Comparison of ENCODE assay signal across 12 cellular contexts in genomic region chr9:15249042-15249818, GRCh38. TPM values are rescaled to one million over a fixed set of nuclear protein-coding genes. Genes with fewer than 3 reads are reported as not detected.
DNase-seq lines count a peak whose midpoint lies in the region; ATAC-seq, FAIRE-seq and TF ChIP-seq lines count a peak whose summit lies in the region.
"Had no signal": no experiment of that assay in that cellular context is flagged by ENCODE, and none has a peak within 500 bp of the region (broad histone marks: within the 10 kb centered on the region; RNA-seq: fewer than 3 reads in every experiment).

No MANE protein-coding gene starts in this region.

- no peaks in the 10 kb centered on the region for H3K9me3 ChIP-seq in small intestine (ENCODE audit: control insufficient read depth, low read depth)

- H3K4me3 ChIP-seq in AG10803 (ENCODE audit: low read length): no peak overlapping the region
- peak overlapping the region in 58 of 59 donors; percentile 9 to 65 (median 46) for H3K4me3 ChIP-seq in dorsolateral prefrontal cortex
- no peak overlapping the region for H3K4me3 ChIP-seq in small intestine (ENCODE audit: low read depth in 1 of 2, low read length in 2 of 2)

- ATAC-seq in HG03095 (IDR thresholded peaks at IDR 0.05; ENCODE audit: unreplicated experiment): no peak

- H3K27me3 ChIP-seq in dorsolateral prefrontal cortex (no peaks in the 10 kb centered on the region), small intestine (ENCODE audit: control insufficient read depth in 2 of 2, insufficient read depth in 2 of 2, low read length in 2 of 2) (no peaks in the 10 kb centered on the region)

- no peaks in the 10 kb centered on the region for H3K36me3 Mint-ChIP-seq in nephron (ENCODE audit: low read depth)

- 65 to 85% (median 83%) methylated on average over 7 of the region's 7 CpGs for WGBS in small intestine, 3 donors

- peaks cover 25% of the 10 kb centered on the region for H3K4me1 Mint-ChIP-seq in nephron

- no peaks in the 10 kb centered on the region for H3K9me3 Mint-ChIP-seq in nephron

- H3K4me1 ChIP-seq in small intestine (ENCODE audit: control insufficient read depth in 2 of 2, insufficient read depth in 1 of 2, low read depth in 1 of 2, low read length in 1 of 2): peaks cover 0 to 2% of the 10 kb centered on the region in 2 donors

- no peak overlapping the region for H3K4me3 Mint-ChIP-seq in nephron

- DNase-seq in AG10803 (ENCODE audit: low read depth) (peak; percentile 69), NCI-H146 (lab: John Stamatoyannopoulos, UW) (peak; percentile 19), dorsolateral prefrontal cortex (peak in 1 of 10 donors; percentile 50), small intestine (no peak), COLO829 (ENCODE audit: low spot score) (no peak)
- no peak for DNase-seq in activated CD8-positive, alpha-beta memory T cell treated with anti-CD3 and anti-CD28 coated beads, Interleukin-2, amount 50 U/mL, for 4 hours
- DNase-seq: activated CD4-positive, CD25-positive, alpha-beta regulatory T cell; activated effector memory CD4-positive, alpha-beta T cell treated with Interleukin-2 at 50 U/mL for 16 hours; erythroblast had no signal

- no peak for FAIRE-seq in small intestine (lab: Jason Lieb, UNC)
- FAIRE-seq: RCC 7860 had no signal

- H3K27ac ChIP-seq in dorsolateral prefrontal cortex: peak overlapping the region in 44 of 59 donors; percentile 9 to 77 (median 48)
- peak overlapping the region in 1 of 2 donors; percentile 71 for H3K27ac ChIP-seq in small intestine (ENCODE audit: low read depth in 1 of 2, low read length in 1 of 2)

- H3K36me3 ChIP-seq in small intestine (ENCODE audit: control insufficient read depth in 2 of 2, insufficient read depth in 2 of 2, low read length in 2 of 2): no peaks in the 10 kb centered on the region

- no peaks in the 10 kb centered on the region for H3K27me3 Mint-ChIP-seq in nephron (ENCODE audit: low read depth)

- peak overlapping the region in 2 of 3 experiments; percentile 16 to 41 for H3K27ac Mint-ChIP-seq in nephron

- intact Hi-C loops in dorsolateral prefrontal cortex (cut with DNase I): no loop called here

- TF ChIP-seq CTCF in AG10803 (conservative IDR thresholded peaks at IDR 0.05; ENCODE audit: low read length) (no peak), dorsolateral prefrontal cortex (IDR thresholded peaks at IDR 0.05 in 54 of 56, conservative IDR thresholded peaks at IDR 0.05 in 2 of 56; ENCODE audit: low read depth in 1 of 56, partially characterized antibody in 56 of 56) (no peak), nephron (IDR thresholded peaks at IDR 0.05; ENCODE audit: unreplicated experiment in 3 of 3) (no peak)

RNA-seq across cellular contexts. Expression of gene TTC39B, which starts 57.8 kb away (rescaled TPM):
- 10 to 100 TPM; 10.3 to 47.0 (median 26.9) TPM for total RNA-seq in dorsolateral prefrontal cortex
- polyA plus RNA-seq in small intestine: 1 to 10 TPM; 4.8 to 6.9 (median 5.4) TPM

Comparison
In these comparisons a context has a peak if more than half of its experiments do, and no peak if none do; other contexts are left out.
1. DNase-seq: peak in AG10803 (single experiment) and NCI-H146 (single experiment); none in small intestine (single experiment), activated CD8-positive, alpha-beta memory T cell treated with anti-CD3 and anti-CD28 coated beads, Interleukin-2, amount 50 U/mL, for 4 hours (single experiment) and COLO829 (single experiment).
2. H3K4me3 ChIP-seq: peak in dorsolateral prefrontal cortex (58 of 59); none in AG10803 (single experiment) and small intestine (0 of 2).